ENCODE assay signal across 8 cellular contexts in the genomic region with DNA sequence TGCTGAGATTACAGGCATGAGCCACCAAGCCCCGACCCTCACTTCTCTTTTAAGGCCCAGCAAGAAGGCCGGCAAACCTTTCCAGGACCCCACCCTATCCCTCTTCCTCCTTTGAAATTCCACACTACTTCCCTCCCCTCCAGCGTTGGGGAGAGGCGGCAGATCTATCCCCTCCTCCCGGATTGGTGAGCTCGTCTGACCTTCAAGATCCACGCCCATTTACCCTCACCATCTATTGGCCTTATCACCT. TPM values are rescaled to one million over a fixed set of nuclear protein-coding genes. Genes with fewer than 3 reads are reported as not detected.
DNase-seq lines count a peak whose midpoint lies in the region; ATAC-seq, FAIRE-seq and TF ChIP-seq lines count a peak whose summit lies in the region.

No MANE protein-coding gene starts in this region.

- TF ChIP-seq CTCF in D721Med (IDR thresholded peaks at IDR 0.05; ENCODE audit: insufficient read depth, missing control alignments), result no peak

- CTCF ChIA-PET in activated CD4-positive, alpha-beta T cell treated with anti-CD3 and anti-CD28 coated beads for 36 hours (lab: Charles Lee), result interaction anchor here (0.6 to 1.3 kb wide), 5 partner anchors 9 to 270 kb away, joined by 3 to 5 read pairs (median 3); no protein-coding TSS in a partner anchor

- H3K4me1 Mint-ChIP-seq in activated CD4-positive, alpha-beta T cell treated with anti-CD3 and anti-CD28 coated beads for 36 hours, result peaks cover 23% of the 10 kb centered on the region
- H3K4me1 Mint-ChIP-seq in activated naive CD8-positive, alpha-beta T cell treated with anti-CD3 and anti-CD28 coated beads, Interleukin-2, amount 10 ng/mL, durations not matched to agents 7 days and 5 days, result peaks cover 28% of the 10 kb centered on the region

- POLR2A ChIA-PET in activated CD4-positive, alpha-beta T cell treated with anti-CD3 and anti-CD28 coated beads for 36 hours (lab: Charles Lee), result interaction anchor here (0.7 to 1.3 kb wide), 6 partner anchors 18 to 78 kb away, joined by 3 to 6 read pairs (median 3); a partner anchor contains a TSS
- POLR2A ChIA-PET in activated naive CD8-positive, alpha-beta T cell treated with anti-CD3 and anti-CD28 coated beads, Interleukin-2, amount 10 ng/mL, durations not matched to agents 7 days and 5 days (lab: Charles Lee), result interaction anchor here (0.7 to 1.7 kb wide), 6 partner anchors 19 to 114 kb away, joined by 3 to 15 read pairs (median 4); a partner anchor contains a TSS

- H3K27ac Mint-ChIP-seq in activated CD4-positive, alpha-beta T cell treated with anti-CD3 and anti-CD28 coated beads for 36 hours, result peak overlapping the region; percentile 97
- H3K27ac Mint-ChIP-seq in activated naive CD8-positive, alpha-beta T cell treated with anti-CD3 and anti-CD28 coated beads, Interleukin-2, amount 10 ng/mL, durations not matched to agents 7 days and 5 days, result peak overlapping the region; percentile 96

- intact Hi-C loops in activated CD4-positive, alpha-beta T cell treated with anti-CD3 and anti-CD28 coated beads for 36 hours (cut with DNase I, micrococcal nuclease), result loop anchor here (1.0 to 5.0 kb wide), 6 partner anchors 10 to 82 kb away; a partner anchor contains a TSS
- intact Hi-C loops in left colon (cut with DNase I, micrococcal nuclease), result no loop called here

- H3K27me3 Mint-ChIP-seq in activated CD4-positive, alpha-beta T cell treated with anti-CD3 and anti-CD28 coated beads for 36 hours, result no peaks in the 10 kb centered on the region
- no peaks in the 10 kb centered on the region for H3K27me3 Mint-ChIP-seq in activated naive CD8-positive, alpha-beta T cell treated with anti-CD3 and anti-CD28 coated beads, Interleukin-2, amount 10 ng/mL, durations not matched to agents 7 days and 5 days

- H3K36me3 Mint-ChIP-seq in activated CD4-positive, alpha-beta T cell treated with anti-CD3 and anti-CD28 coated beads for 36 hours (ENCODE audit: low read depth), result peaks cover 2% of the 10 kb centered on the region
- no peaks in the 10 kb centered on the region for H3K36me3 Mint-ChIP-seq in activated naive CD8-positive, alpha-beta T cell treated with anti-CD3 and anti-CD28 coated beads, Interleukin-2, amount 10 ng/mL, durations not matched to agents 7 days and 5 days

- peak overlapping the region; percentile 96 for H3K4me3 Mint-ChIP-seq in activated CD4-positive, alpha-beta T cell treated with anti-CD3 and anti-CD28 coated beads for 36 hours
- H3K4me3 Mint-ChIP-seq in activated naive CD8-positive, alpha-beta T cell treated with anti-CD3 and anti-CD28 coated beads, Interleukin-2, amount 10 ng/mL, durations not matched to agents 7 days and 5 days, result peak overlapping the region; percentile 95

- H3K9me3 Mint-ChIP-seq in activated CD4-positive, alpha-beta T cell treated with anti-CD3 and anti-CD28 coated beads for 36 hours (ENCODE audit: low read depth), result no peaks in the 10 kb centered on the region
- H3K9me3 Mint-ChIP-seq in activated naive CD8-positive, alpha-beta T cell treated with anti-CD3 and anti-CD28 coated beads, Interleukin-2, amount 10 ng/mL, durations not matched to agents 7 days and 5 days, result no peaks in the 10 kb centered on the region

- no peak for ATAC-seq in activated CD4-positive, alpha-beta T cell treated with anti-CD3 and anti-CD28 coated beads for 36 hours
- ATAC-seq in activated naive CD8-positive, alpha-beta T cell treated with anti-CD3 and anti-CD28 coated beads, Interleukin-2, amount 10 ng/mL, durations not matched to agents 7 days and 5 days (ENCODE audit: low read depth), result no peak
- peak; percentile 72 for ATAC-seq in left colon
- ATAC-seq in GM19452 (IDR thresholded peaks at IDR 0.05; ENCODE audit: unreplicated experiment), result no peak

- H3K27ac ChIP-seq in temporal lobe (ENCODE audit: low read depth, low read length), result peak overlapping the region; percentile 40

- no peak for FAIRE-seq in D721Med (lab: Jason Lieb, UNC)

- no peak for DNase-seq in activated CD4-positive, alpha-beta T cell treated with anti-CD3 and anti-CD28 coated beads for 36 hours
- DNase-seq in activated CD4-positive, alpha-beta T cell treated with anti-CD3 and anti-CD28 coated beads, Interleukin-2, amount 50 U/mL, for 48 hours, result no peak
- peak; percentile 70 for DNase-seq in activated naive CD8-positive, alpha-beta T cell treated with anti-CD3 and anti-CD28 coated beads, Interleukin-2, amount 10 ng/mL, durations not matched to agents 7 days and 5 days
- DNase-seq in left colon, result no peak
- DNase-seq in D721Med (ENCODE audit: insufficient read length, low spot score), result no peak
- no peak for DNase-seq in H4 (ENCODE audit: low spot score)

RNA-seq across cellular contexts. Expression of a gene that starts 4.5 kb away (rescaled TPM):
- 10 to 100 TPM; 22.3 to 23.0 TPM for total RNA-seq in activated CD4-positive, alpha-beta T cell treated with anti-CD3 and anti-CD28 coated beads for 36 hours
- 10 to 100 TPM; 16.1 to 16.7 TPM for total RNA-seq in activated naive CD8-positive, alpha-beta T cell treated with anti-CD3 and anti-CD28 coated beads, Interleukin-2, amount 10 ng/mL, durations not matched to agents 7 days and 5 days
- total RNA-seq in left colon (10 to 100 TPM; 11.5 to 15.1 TPM), temporal lobe (0.74 TPM)
- total RNA-seq in H4 (2014; rRNA removed; shearing (Covaris generic)), result 2.5 and 6.8 TPM in 2 replicates

RNA-seq across cellular contexts. Expression of a gene that starts 9.3 kb away (rescaled TPM):
- 1 to 10 TPM; 7.2 to 8.5 TPM for total RNA-seq in activated CD4-positive, alpha-beta T cell treated with anti-CD3 and anti-CD28 coated beads for 36 hours
- total RNA-seq in activated naive CD8-positive, alpha-beta T cell treated with anti-CD3 and anti-CD28 coated beads, Interleukin-2, amount 10 ng/mL, durations not matched to agents 7 days and 5 days, result 1 to 10 TPM; 2.6 to 3.6 TPM
- total RNA-seq in left colon (1 to 10 TPM; 4.6 to 6.9 TPM), temporal lobe (107 TPM)
- 0.19 TPM in 1 of 2 replicates, not detected in the other for total RNA-seq in H4 (2014; rRNA removed; shearing (Covaris generic))

RNA-seq across cellular contexts. Expression of a gene that starts 19.0 kb away (rescaled TPM):
- total RNA-seq in activated CD4-positive, alpha-beta T cell treated with anti-CD3 and anti-CD28 coated beads for 36 hours, result 100 to 1,000 TPM; 174 to 202 TPM
- 10 to 100 TPM; 47.5 to 50.4 TPM for total RNA-seq in activated naive CD8-positive, alpha-beta T cell treated with anti-CD3 and anti-CD28 coated beads, Interleukin-2, amount 10 ng/mL, durations not matched to agents 7 days and 5 days
- total RNA-seq in left colon (100 to 1,000 TPM; 140 to 142 TPM), temporal lobe (1.2 TPM)
- 94.5 and 137 TPM in 2 replicates for total RNA-seq in H4 (2014; rRNA removed; shearing (Covaris generic))

RNA-seq across cellular contexts. Expression of a gene that starts 28.1 kb away (rescaled TPM):
- 1 to 10 TPM in 1 of 2 experiments, under 1 TPM in 1; 0.49 to 1.3 TPM for total RNA-seq in activated CD4-positive, alpha-beta T cell treated with anti-CD3 and anti-CD28 coated beads for 36 hours
- 1 to 10 TPM in 1 of 2 experiments, under 1 TPM in 1; 0.91 to 1.1 TPM for total RNA-seq in activated naive CD8-positive, alpha-beta T cell treated with anti-CD3 and anti-CD28 coated beads, Interleukin-2, amount 10 ng/mL, durations not matched to agents 7 days and 5 days
- total RNA-seq in left colon, result 10 to 100 TPM; 13.9 to 15.7 TPM
- 1.5 TPM for total RNA-seq in temporal lobe
- total RNA-seq in H4 (2014; rRNA removed; shearing (Covaris generic)), result 0.48 and 2.3 TPM in 2 replicates

RNA-seq across cellular contexts. Expression of a gene that starts 42.4 kb away (rescaled TPM):
- total RNA-seq in activated CD4-positive, alpha-beta T cell treated with anti-CD3 and anti-CD28 coated beads for 36 hours, result under 1 TPM; 0.65 to 0.87 TPM
- 1 to 10 TPM; 1.7 to 2.2 TPM for total RNA-seq in activated naive CD8-positive, alpha-beta T cell treated with anti-CD3 and anti-CD28 coated beads, Interleukin-2, amount 10 ng/mL, durations not matched to agents 7 days and 5 days
- 1 to 10 TPM in 1 of 2 donors, under 1 TPM in 1; 0.70 to 2.0 TPM for total RNA-seq in left colon
- not detected for total RNA-seq in temporal lobe
- total RNA-seq in H4 (2014; rRNA removed; shearing (Covaris generic)), result not detected in 2 replicates

Comparison
In these comparisons a context has a peak if more than half of its experiments do, and no peak if none do; other contexts are left out.
1. RNA of a gene that starts 9.3 kb away (total RNA-seq): 107 TPM in temporal lobe (single experiment); 7.2 to 8.5 TPM in activated CD4-positive, alpha-beta T cell treated with anti-CD3 and anti-CD28 coated beads for 36 hours, 4.6 to 6.9 TPM in left colon, 2.6 to 3.6 TPM in activated naive CD8-positive, alpha-beta T cell treated with anti-CD3 and anti-CD28 coated beads, Interleukin-2, amount 10 ng/mL, durations not matched to agents 7 days and 5 days and 0.19 TPM in H4; every median in the first group is over 10 times any median in the second.
2. RNA of a gene that starts 19.0 kb away (total RNA-seq): 174 to 202 TPM in activated CD4-positive, alpha-beta T cell treated with anti-CD3 and anti-CD28 coated beads for 36 hours, 140 to 142 TPM in left colon, 94.5 to 137 TPM in H4 and 47.5 to 50.4 TPM in activated naive CD8-positive, alpha-beta T cell treated with anti-CD3 and anti-CD28 coated beads, Interleukin-2, amount 10 ng/mL, durations not matched to agents 7 days and 5 days; 1.2 TPM in temporal lobe (single experiment); every median in the first group is over 10 times any median in the second.
3. intact Hi-C loops: an anchor here in activated CD4-positive, alpha-beta T cell treated with anti-CD3 and anti-CD28 coated beads for 36 hours (1.0 to 5.0 kb wide); none called in left colon.